ENCODE assay signal across 7 cellular contexts in genomic region chr17:41678411-41678906, GRCh38. TPM values are rescaled to one million over a fixed set of nuclear protein-coding genes. Genes with fewer than 3 reads are reported as not detected.
A peak's percentile ranks its signal among the peaks of the same experiment; 100 is the strongest.
DNase-seq lines count a peak whose midpoint lies in the region; ATAC-seq and TF ChIP-seq lines count a peak whose summit lies in the region.

No MANE protein-coding gene starts in this region.

- peak overlapping the region; percentile 91 for H3K27ac Mint-ChIP-seq in activated T-helper 17 cell treated with anti-CD3 and anti-CD28 coated beads, Interleukin-2, amount 50 U/mL, for 72 hours

- peak; percentile 53 for TF ChIP-seq POLR2A in GM18526 (IDR thresholded peaks at IDR 0.05; ENCODE audit: extremely low read depth, insufficient read length)

- peak overlapping the region; percentile 85 for H3K4me3 Mint-ChIP-seq in activated T-helper 17 cell treated with anti-CD3 and anti-CD28 coated beads, Interleukin-2, amount 50 U/mL, for 72 hours

- H3K27me3 Mint-ChIP-seq in activated T-helper 17 cell treated with anti-CD3 and anti-CD28 coated beads, Interleukin-2, amount 50 U/mL, for 72 hours: no peaks in the 10 kb centered on the region

- peaks cover 30% of the 10 kb centered on the region for H3K4me1 Mint-ChIP-seq in activated T-helper 17 cell treated with anti-CD3 and anti-CD28 coated beads, Interleukin-2, amount 50 U/mL, for 72 hours

- H3K36me3 ChIP-seq in WERI-Rb-1: no peaks in the 10 kb centered on the region

- no peak overlapping the region for H3K4me3 ChIP-seq in WERI-Rb-1 (ENCODE audit: low read depth, low read length)

- H3K36me3 Mint-ChIP-seq in activated T-helper 17 cell treated with anti-CD3 and anti-CD28 coated beads, Interleukin-2, amount 50 U/mL, for 72 hours (ENCODE audit: low read depth): no peaks in the 10 kb centered on the region

- TF ChIP-seq CTCF in WERI-Rb-1 (IDR thresholded peaks at IDR 0.05; ENCODE audit: low read depth, low read length): no peak

- H3K27ac ChIP-seq in WERI-Rb-1: no peak overlapping the region

- H3K9me3 ChIP-seq in WERI-Rb-1 (ENCODE audit: severe bottlenecking): peaks cover 4% of the 10 kb centered on the region

- DNase-seq in kidney tubule cell (ENCODE audit: low spot score) (peak; percentile 92), WERI-Rb-1 (no peak), SKM-1 treated with dmso at 0.1 percent for 144 hours (lab: John Stamatoyannopoulos, UW; ENCODE audit: unreplicated experiment) (no peak)

- ATAC-seq in HG03342 (IDR thresholded peaks at IDR 0.05; ENCODE audit: unreplicated experiment) (peak; percentile 32), HG02970 (IDR thresholded peaks at IDR 0.05; ENCODE audit: low FRiP score, unreplicated experiment) (no peak)
- peak; percentile 39 for ATAC-seq in activated T-helper 17 cell treated with anti-CD3 and anti-CD28 coated beads, Interleukin-2, amount 50 U/mL, for 72 hours (replicated peaks)

- H3K9me3 Mint-ChIP-seq in activated T-helper 17 cell treated with anti-CD3 and anti-CD28 coated beads, Interleukin-2, amount 50 U/mL, for 72 hours: no peaks in the 10 kb centered on the region

- no peaks in the 10 kb centered on the region for H3K27me3 ChIP-seq in WERI-Rb-1 (ENCODE audit: insufficient read depth, low read depth, severe bottlenecking)

RNA-seq across cellular contexts. Expression of gene EIF1, which starts 10.2 kb away (rescaled TPM):
- 100 to 1,000 TPM; 925 to 935 TPM for total RNA-seq in activated T-helper 17 cell treated with anti-CD3 and anti-CD28 coated beads, Interleukin-2, amount 50 U/mL, for 72 hours

RNA-seq across cellular contexts. Expression of gene GAST, which starts 33.7 kb away (rescaled TPM):
- not detected for total RNA-seq in activated T-helper 17 cell treated with anti-CD3 and anti-CD28 coated beads, Interleukin-2, amount 50 U/mL, for 72 hours

RNA-seq across cellular contexts. Expression of gene KRT17, which starts 54.1 kb away (rescaled TPM):
- total RNA-seq in activated T-helper 17 cell treated with anti-CD3 and anti-CD28 coated beads, Interleukin-2, amount 50 U/mL, for 72 hours: 1 to 10 TPM in 1 of 2 donors, under 1 TPM in 1; 0.58 to 2.5 TPM

RNA-seq across cellular contexts. Expression of gene HAP1, which starts 56.0 kb away (rescaled TPM):
- total RNA-seq in activated T-helper 17 cell treated with anti-CD3 and anti-CD28 coated beads, Interleukin-2, amount 50 U/mL, for 72 hours: under 1 TPM; 0.13 to 0.15 TPM
